In genomic region chr12:30754750-30755394, GRCh38 we compare ENCODE assay signal across 8 cellular contexts. TPM values are rescaled to one million over a fixed set of nuclear protein-coding genes. Genes with fewer than 3 reads are reported as not detected.
DNase-seq lines count a peak whose midpoint lies in the region; ATAC-seq and TF ChIP-seq lines count a peak whose summit lies in the region.

Gene CAPRIN2 (minus strand): TSS chr12:30754951. CDS start chr12:30753520, 1,431 bp downstream.

- TF ChIP-seq POLR2A in lower leg skin (IDR thresholded peaks at IDR 0.05), result no peak

- peak within 1 kb of the TSS; percentile 92 for H3K4me3 Mint-ChIP-seq in CD8-positive, alpha-beta T cell
- H3K4me3 Mint-ChIP-seq in activated CD4-positive, alpha-beta memory T cell treated with anti-CD3 and anti-CD28 coated beads, Interleukin-2, amount 10 ng/mL, durations not matched to agents 7 days and 5 days, result peak within 1 kb of the TSS; percentile 93

- CTCF ChIA-PET in CD8-positive, alpha-beta T cell (lab: Charles Lee), result interaction anchor here (1.0 kb wide), 2 partner anchors 13 to 59 kb away, joined by 3 read pairs; partner anchors contain the start of gene IPO8
- CTCF ChIA-PET in activated CD4-positive, alpha-beta memory T cell treated with anti-CD3 and anti-CD28 coated beads, Interleukin-2, amount 10 ng/mL, durations not matched to agents 7 days and 5 days (lab: Charles Lee), result interaction anchor here (1.0 to 4.4 kb wide), 5 partner anchors 19 to 59 kb away, joined by 3 to 36 read pairs (median 4); partner anchors contain the start of gene IPO8

- ATAC-seq in CD8-positive, alpha-beta T cell, result peak; percentile 90
- peak; percentile 88 for ATAC-seq in GM19463 (IDR thresholded peaks at IDR 0.05; ENCODE audit: unreplicated experiment)

- peaks cover 44% of the 10 kb centered on the region for H3K4me1 Mint-ChIP-seq in CD8-positive, alpha-beta T cell (ENCODE audit: low read depth)
- H3K4me1 Mint-ChIP-seq in activated CD4-positive, alpha-beta memory T cell treated with anti-CD3 and anti-CD28 coated beads, Interleukin-2, amount 10 ng/mL, durations not matched to agents 7 days and 5 days, result peaks cover 31% of the 10 kb centered on the region

- H3K27ac Mint-ChIP-seq in CD8-positive, alpha-beta T cell, result peak within 1 kb of the TSS; percentile 86
- H3K27ac Mint-ChIP-seq in activated CD4-positive, alpha-beta memory T cell treated with anti-CD3 and anti-CD28 coated beads, Interleukin-2, amount 10 ng/mL, durations not matched to agents 7 days and 5 days, result peak within 1 kb of the TSS; percentile 77

- no peaks in the 10 kb centered on the region for H3K9me3 ChIP-seq in CD8-positive, alpha-beta T cell (ENCODE audit: low read length)
- H3K9me3 ChIP-seq in duodenal mucosa (ENCODE audit: control insufficient read depth in 1 of 2, low read length in 2 of 2), result no peaks in the 10 kb centered on the region

- peak within 1 kb of the TSS; percentile 69 for H3K4me3 ChIP-seq in CD8-positive, alpha-beta T cell (ENCODE audit: low read depth, low read length)
- peak within 1 kb of the TSS; percentile 86 for H3K4me3 ChIP-seq in HL-60 (replicated peaks; ENCODE audit: insufficient read depth, low read length)
- peak within 1 kb of the TSS; percentile 93 to 94 for H3K4me3 ChIP-seq in duodenal mucosa (ENCODE audit: low read depth in 1 of 2, low read length in 2 of 2)
- H3K4me3 ChIP-seq in lower leg skin (ENCODE audit: low read depth, poor library complexity, severe bottlenecking), result peak within 1 kb of the TSS; percentile 85

- no peaks in the 10 kb centered on the region for H3K27me3 ChIP-seq in CD8-positive, alpha-beta T cell (ENCODE audit: insufficient read depth, low read length)
- H3K27me3 ChIP-seq in HL-60 (ENCODE audit: insufficient read depth, poor library complexity, severe bottlenecking) (no peaks in the 10 kb centered on the region), duodenal mucosa (ENCODE audit: control insufficient read depth in 1 of 2, insufficient read depth in 2 of 2, low read length in 2 of 2) (no peaks in the 10 kb centered on the region)

- H3K27ac ChIP-seq in CD8-positive, alpha-beta T cell (ENCODE audit: low read depth, low read length), result peak within 1 kb of the TSS; percentile 66
- H3K27ac ChIP-seq in HL-60 (replicated peaks) (peak within 1 kb of the TSS; percentile 30; the same call in 1 of the 2 replicates), duodenal mucosa (ENCODE audit: low read depth, low read length) (peak within 1 kb of the TSS; percentile 83)

- no peaks in the 10 kb centered on the region for H3K9me3 Mint-ChIP-seq in CD8-positive, alpha-beta T cell
- H3K9me3 Mint-ChIP-seq in activated CD4-positive, alpha-beta memory T cell treated with anti-CD3 and anti-CD28 coated beads, Interleukin-2, amount 10 ng/mL, durations not matched to agents 7 days and 5 days, result no peaks in the 10 kb centered on the region

- TF ChIP-seq CTCF in CD8-positive, alpha-beta T cell (IDR thresholded peaks at IDR 0.05), result no peak
- TF ChIP-seq CTCF in HL-60 (IDR thresholded peaks at IDR 0.05; ENCODE audit: insufficient read depth, low read length) (no peak), lower leg skin (IDR thresholded peaks at IDR 0.05) (no peak)

- H3K4me1 ChIP-seq in CD8-positive, alpha-beta T cell (ENCODE audit: insufficient read depth, low read length), result peaks cover 19% of the 10 kb centered on the region
- H3K4me1 ChIP-seq in duodenal mucosa (ENCODE audit: control insufficient read depth in 1 of 2, insufficient read depth in 2 of 2, low read length in 2 of 2), result peaks cover 12 to 14% of the 10 kb centered on the region in 2 donors

- H3K9ac ChIP-seq in duodenal mucosa (ENCODE audit: low read depth in 1 of 2, low read length in 2 of 2), result peak within 1 kb of the TSS; percentile 78 to 92

- 1 to 2% methylated on average over 36 to 54 of the region's 72 CpGs for WGBS in lower leg skin, 2 donors

- POLR2A ChIA-PET in CD8-positive, alpha-beta T cell (lab: Charles Lee), result interaction anchor here (0.5 to 3.7 kb wide), 7 partner anchors 10 to 1373 kb away, joined by 3 to 20 read pairs (median 3); partner anchors contain the start of gene IPO8
- POLR2A ChIA-PET in activated CD4-positive, alpha-beta memory T cell treated with anti-CD3 and anti-CD28 coated beads, Interleukin-2, amount 10 ng/mL, durations not matched to agents 7 days and 5 days (lab: Charles Lee), result interaction anchor here (0.9 to 3.4 kb wide), 7 partner anchors 12 to 59 kb away, joined by 3 to 31 read pairs (median 3); partner anchors contain the start of gene IPO8

- DNase-seq in CD8-positive, alpha-beta T cell, result peak; percentile 89 to 98 (median 92)
- peak; percentile 56 to 91 for DNase-seq in HL-60 (ENCODE audit: low read depth in 1 of 2, low spot score in 1 of 2)
- peak; percentile 87 for DNase-seq in NCI-H82 treated with DMSO at 0.1 percent for 48 hours (lab: John Stamatoyannopoulos, UW; ENCODE audit: unreplicated experiment)
- DNase-seq in activated CD4-positive, alpha-beta memory T cell treated with anti-CD3 and anti-CD28 coated beads, Interleukin-2, amount 10 ng/mL, durations not matched to agents 7 days and 5 days, result peak; percentile 95
- peak; percentile 92 to 99 for DNase-seq in lower leg skin (ENCODE audit: low spot score in 2 of 2)
- peak; percentile 95 to 96 for DNase-seq in stimulated activated CD4-positive, alpha-beta T cell treated with anti-CD3 and anti-CD28 coated beads, Interleukin-4, amount 100 ng/mL, for 4 hours

- no peaks in the 10 kb centered on the region for H3K27me3 Mint-ChIP-seq in CD8-positive, alpha-beta T cell (ENCODE audit: low read depth)
- no peaks in the 10 kb centered on the region for H3K27me3 Mint-ChIP-seq in activated CD4-positive, alpha-beta memory T cell treated with anti-CD3 and anti-CD28 coated beads, Interleukin-2, amount 10 ng/mL, durations not matched to agents 7 days and 5 days

- H3K36me3 ChIP-seq in CD8-positive, alpha-beta T cell (ENCODE audit: insufficient read depth, low read length), result no peaks in the 10 kb centered on the region
- H3K36me3 ChIP-seq in duodenal mucosa (ENCODE audit: control insufficient read depth in 1 of 2, insufficient read depth in 2 of 2, low read length in 2 of 2), result no peaks in the 10 kb centered on the region

- intact Hi-C loops in CD8-positive, alpha-beta T cell (cut with DNase I, micrococcal nuclease), result loop anchor here (1.0 to 10.0 kb wide), 11 partner anchors 42 to 1650 kb away; partner anchors contain the start of genes DDX11 (in 2 of the 2), IPO8 (in 2 of the 2), AMN1 (in 1 of the 2) and ERGIC2 (in 1 of the 2)
- intact Hi-C loops in lower leg skin (cut with DNase I; ENCODE audit: low total_unique reads), result loop anchor here (10.0 kb wide), 1 partner anchor 60 kb away; the partner anchor contains the start of gene IPO8

- H3K36me3 Mint-ChIP-seq in CD8-positive, alpha-beta T cell, result peaks cover 14% of the 10 kb centered on the region
- no peaks in the 10 kb centered on the region for H3K36me3 Mint-ChIP-seq in activated CD4-positive, alpha-beta memory T cell treated with anti-CD3 and anti-CD28 coated beads, Interleukin-2, amount 10 ng/mL, durations not matched to agents 7 days and 5 days (ENCODE audit: low read depth)

RNA-seq across cellular contexts. Expression of gene CAPRIN2, which starts in this region (rescaled TPM):
- 10 to 100 TPM; 16.2 to 17.4 TPM for total RNA-seq in CD8-positive, alpha-beta T cell
- total RNA-seq in activated CD4-positive, alpha-beta memory T cell treated with anti-CD3 and anti-CD28 coated beads, Interleukin-2, amount 10 ng/mL, durations not matched to agents 7 days and 5 days, result 10 to 100 TPM; 14.4 to 15.6 TPM
- total RNA-seq in lower leg skin, result 10 to 100 TPM; 12.1 to 29.0 (median 16.2) TPM

Comparison
In these comparisons a context has a peak if more than half of its experiments do, and no peak if none do; other contexts are left out.
1. Peak in every context shown above with its lines: DNase-seq, ATAC-seq, H3K4me3 ChIP-seq and H3K27ac ChIP-seq.
2. H3K27ac ChIP-seq: peak in every context shown above with its lines; median percentile 83 in duodenal mucosa; 66 in CD8-positive, alpha-beta T cell; 30 in HL-60.